Comparison of ENCODE assay signal across 22 cellular contexts in the genomic region with DNA sequence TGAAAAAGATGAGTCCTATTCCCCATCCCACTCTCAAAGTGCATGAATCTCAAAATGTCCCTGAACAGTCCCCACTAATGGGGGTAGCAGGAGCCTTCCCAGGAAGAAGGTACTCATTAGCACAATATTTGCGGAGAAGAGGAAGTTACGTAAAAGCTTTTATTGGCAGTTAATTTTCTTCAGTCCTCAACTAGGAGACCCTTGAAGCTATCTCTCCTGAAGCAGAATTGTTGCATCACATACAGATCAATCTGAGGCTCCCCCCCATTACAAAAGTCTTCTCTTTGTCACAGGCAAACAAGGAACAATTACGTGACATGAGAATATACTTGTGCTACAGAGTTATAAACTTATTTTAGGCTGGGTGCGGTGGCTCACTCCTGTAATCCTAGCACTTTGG. TPM values are rescaled to one million over a fixed set of nuclear protein-coding genes. Genes with fewer than 3 reads are reported as not detected.
A peak's percentile ranks its signal among the peaks of the same experiment; 100 is the strongest.
DNase-seq lines count a peak whose midpoint lies in the region; ATAC-seq and TF ChIP-seq lines count a peak whose summit lies in the region.
"Had no signal": no experiment of that assay in that cellular context is flagged by ENCODE, and none has a peak within 500 bp of the region (broad histone marks: within the 10 kb centered on the region; RNA-seq: fewer than 3 reads in every experiment).

No MANE protein-coding gene starts in this region.

- peak overlapping the region; percentile 70 for H3K27ac Mint-ChIP-seq in activated naive CD4-positive, alpha-beta T cell treated with anti-CD3 and anti-CD28 coated beads, Interleukin-2, amount 10 ng/mL, durations not matched to agents 7 days and 5 days
- H3K27ac Mint-ChIP-seq in activated CD8-positive, alpha-beta T cell treated with anti-CD3 and anti-CD28 coated beads, Interleukin-2, amount 10 ng/mL, durations not matched to agents 7 days and 5 days = peak overlapping the region; percentile 67
- H3K27ac Mint-ChIP-seq in stimulated activated effector memory CD8-positive, alpha-beta T cell treated with anti-CD3 and anti-CD28 coated beads, Interleukin-12 subunit alpha, Interleukin-12 subunit beta, amount 100 ng/mL, for 72 hours = peak overlapping the region; percentile 91
- H3K27ac Mint-ChIP-seq: dendritic cell treated with granulocyte-macrophage colony-stimulating factor and Interleukin-4, amounts not matched to agents 40 ng/mL and 50 ng/mL, for 4 days had no signal

- peak overlapping the region in 1 of 2 donors; percentile 74 for H3K27ac ChIP-seq in left lung
- H3K27ac ChIP-seq: adrenal gland, right atrium auricular region, thoracic aorta had no signal

- no peaks in the 10 kb centered on the region for H3K9me3 ChIP-seq in left lung
- H3K9me3 ChIP-seq: adrenal gland, Caco-2, lower lobe of right lung, right atrium auricular region, thoracic aorta had no signal

- no peaks in the 10 kb centered on the region for H3K36me3 ChIP-seq in left lung
- H3K36me3 ChIP-seq: adrenal gland, lower lobe of right lung, right atrium auricular region, thoracic aorta had no signal

- TF ChIP-seq CTCF in left lung (IDR thresholded peaks at IDR 0.05) = no peak

- no peaks in the 10 kb centered on the region for H3K27me3 Mint-ChIP-seq in activated naive CD4-positive, alpha-beta T cell treated with anti-CD3 and anti-CD28 coated beads, Interleukin-2, amount 10 ng/mL, durations not matched to agents 7 days and 5 days
- no peaks in the 10 kb centered on the region for H3K27me3 Mint-ChIP-seq in activated CD8-positive, alpha-beta T cell treated with anti-CD3 and anti-CD28 coated beads, Interleukin-2, amount 10 ng/mL, durations not matched to agents 7 days and 5 days (ENCODE audit: low read depth)
- H3K27me3 Mint-ChIP-seq: dendritic cell treated with granulocyte-macrophage colony-stimulating factor and Interleukin-4, amounts not matched to agents 40 ng/mL and 50 ng/mL, for 4 days had no signal

- peaks cover 0 to 40% of the 10 kb centered on the region in 2 donors for H3K4me1 ChIP-seq in left lung
- H3K4me1 ChIP-seq: adrenal gland, right atrium auricular region had no signal

- ATAC-seq in activated CD8-positive, alpha-beta T cell treated with anti-CD3 and anti-CD28 coated beads, Interleukin-2, amount 10 ng/mL, durations not matched to agents 7 days and 5 days = no peak
- no peak for ATAC-seq in stimulated activated effector memory CD8-positive, alpha-beta T cell treated with anti-CD3 and anti-CD28 coated beads, Interleukin-12 subunit alpha, Interleukin-12 subunit beta, amount 100 ng/mL, for 72 hours
- no peak for ATAC-seq in left lung
- ATAC-seq: K562, lower lobe of right lung had no signal

- no peaks in the 10 kb centered on the region for H3K9me3 Mint-ChIP-seq in activated naive CD4-positive, alpha-beta T cell treated with anti-CD3 and anti-CD28 coated beads, Interleukin-2, amount 10 ng/mL, durations not matched to agents 7 days and 5 days
- H3K9me3 Mint-ChIP-seq in activated CD8-positive, alpha-beta T cell treated with anti-CD3 and anti-CD28 coated beads, Interleukin-2, amount 10 ng/mL, durations not matched to agents 7 days and 5 days (ENCODE audit: insufficient read depth) = no peaks in the 10 kb centered on the region
- no peaks in the 10 kb centered on the region for H3K9me3 Mint-ChIP-seq in stimulated activated effector memory CD8-positive, alpha-beta T cell treated with anti-CD3 and anti-CD28 coated beads, Interleukin-12 subunit alpha, Interleukin-12 subunit beta, amount 100 ng/mL, for 72 hours
- H3K9me3 Mint-ChIP-seq: dendritic cell treated with granulocyte-macrophage colony-stimulating factor and Interleukin-4, amounts not matched to agents 40 ng/mL and 50 ng/mL, for 4 days had no signal

- H3K4me3 ChIP-seq in left lung = no peak overlapping the region
- H3K4me3 ChIP-seq: adrenal gland, K562, lower lobe of right lung, right atrium auricular region, thoracic aorta had no signal

- intact Hi-C loops in left lung (cut with DNase I) = no loop called here

- H3K36me3 Mint-ChIP-seq in activated naive CD4-positive, alpha-beta T cell treated with anti-CD3 and anti-CD28 coated beads, Interleukin-2, amount 10 ng/mL, durations not matched to agents 7 days and 5 days = peaks cover 84% of the 10 kb centered on the region
- H3K36me3 Mint-ChIP-seq in activated CD8-positive, alpha-beta T cell treated with anti-CD3 and anti-CD28 coated beads, Interleukin-2, amount 10 ng/mL, durations not matched to agents 7 days and 5 days (ENCODE audit: low read depth) = peaks cover 88% of the 10 kb centered on the region
- peaks cover 83% of the 10 kb centered on the region for H3K36me3 Mint-ChIP-seq in stimulated activated effector memory CD8-positive, alpha-beta T cell treated with anti-CD3 and anti-CD28 coated beads, Interleukin-12 subunit alpha, Interleukin-12 subunit beta, amount 100 ng/mL, for 72 hours

- no peaks in the 10 kb centered on the region for H3K27me3 ChIP-seq in left lung
- H3K27me3 ChIP-seq: right atrium auricular region had no signal

- no peak for DNase-seq in activated naive CD4-positive, alpha-beta T cell treated with anti-CD3 and anti-CD28 coated beads, Interleukin-2, amount 10 ng/mL, durations not matched to agents 7 days and 5 days
- DNase-seq in activated naive CD4-positive, alpha-beta T cell treated with anti-CD3 and anti-CD28 coated beads, Interleukin-2, amount 50 U/mL, for 16 hours = no peak
- DNase-seq in MV-4-11 (lab: John Stamatoyannopoulos, UW) (peak; percentile 31), left lung (no peak), SW480 (ENCODE audit: low spot score) (no peak), DMS114 treated with DMSO at 0.1 percent for 48 hours (lab: John Stamatoyannopoulos, UW; ENCODE audit: unreplicated experiment) (no peak)
- no peak for DNase-seq in activated CD8-positive, alpha-beta T cell treated with anti-CD3 and anti-CD28 coated beads, Interleukin-2, amount 10 ng/mL, durations not matched to agents 7 days and 5 days
- DNase-seq in stimulated activated effector memory CD8-positive, alpha-beta T cell treated with anti-CD3 and anti-CD28 coated beads, Interleukin-12 subunit alpha, Interleukin-12 subunit beta, amount 100 ng/mL, for 72 hours (ENCODE audit: low spot score in 2 of 2) = no peak
- DNase-seq: activated T-cell treated with anti-CD3 and anti-CD28 coated beads, Interleukin-2, amount 50 U/mL, for 1 hour; adrenal gland; Caco-2; EL; lower lobe of right lung; NCI-H1105 treated with DMSO at 0.1 percent for 48 hours; NCI-H2171 treated with DMSO at 0.1 percent for 48 hours; NCI-H69; SHP77 treated with DMSO at 0.1 percent for 48 hours had no signal

- CTCF ChIA-PET in activated naive CD4-positive, alpha-beta T cell treated with anti-CD3 and anti-CD28 coated beads, Interleukin-2, amount 10 ng/mL, durations not matched to agents 7 days and 5 days (lab: Charles Lee) = interaction anchor here (1.1 to 5.0 kb wide), 2 partner anchors 12 to 17 kb away, joined by 3 to 26 read pairs; no protein-coding TSS in a partner anchor
- CTCF ChIA-PET in activated CD8-positive, alpha-beta T cell treated with anti-CD3 and anti-CD28 coated beads, Interleukin-2, amount 10 ng/mL, durations not matched to agents 7 days and 5 days (lab: Charles Lee) = interaction anchor here (0.7 to 5.9 kb wide), 4 partner anchors 12 to 210 kb away, joined by 3 to 31 read pairs (median 6); partner anchors contain the start of gene SLFN12L

- H3K4me1 Mint-ChIP-seq in activated naive CD4-positive, alpha-beta T cell treated with anti-CD3 and anti-CD28 coated beads, Interleukin-2, amount 10 ng/mL, durations not matched to agents 7 days and 5 days = peaks cover 98% of the 10 kb centered on the region
- H3K4me1 Mint-ChIP-seq in activated CD8-positive, alpha-beta T cell treated with anti-CD3 and anti-CD28 coated beads, Interleukin-2, amount 10 ng/mL, durations not matched to agents 7 days and 5 days (ENCODE audit: low read depth) = peaks cover 94% of the 10 kb centered on the region
- peaks cover 100% of the 10 kb centered on the region for H3K4me1 Mint-ChIP-seq in stimulated activated effector memory CD8-positive, alpha-beta T cell treated with anti-CD3 and anti-CD28 coated beads, Interleukin-12 subunit alpha, Interleukin-12 subunit beta, amount 100 ng/mL, for 72 hours

- H3K4me3 Mint-ChIP-seq in activated naive CD4-positive, alpha-beta T cell treated with anti-CD3 and anti-CD28 coated beads, Interleukin-2, amount 10 ng/mL, durations not matched to agents 7 days and 5 days = no peak overlapping the region
- H3K4me3 Mint-ChIP-seq in activated CD8-positive, alpha-beta T cell treated with anti-CD3 and anti-CD28 coated beads, Interleukin-2, amount 10 ng/mL, durations not matched to agents 7 days and 5 days = peak overlapping the region; percentile 22
- H3K4me3 Mint-ChIP-seq in stimulated activated effector memory CD8-positive, alpha-beta T cell treated with anti-CD3 and anti-CD28 coated beads, Interleukin-12 subunit alpha, Interleukin-12 subunit beta, amount 100 ng/mL, for 72 hours = peak overlapping the region; percentile 70
- H3K4me3 Mint-ChIP-seq: dendritic cell treated with granulocyte-macrophage colony-stimulating factor and Interleukin-4, amounts not matched to agents 40 ng/mL and 50 ng/mL, for 4 days had no signal

- POLR2A ChIA-PET in activated CD8-positive, alpha-beta T cell treated with anti-CD3 and anti-CD28 coated beads, Interleukin-2, amount 10 ng/mL, durations not matched to agents 7 days and 5 days (lab: Charles Lee) = interaction anchor here (1.2 to 3.3 kb wide), 3 partner anchors 11 to 210 kb away, joined by 3 to 20 read pairs (median 20); partner anchors contain the start of gene SLFN12L

RNA-seq across cellular contexts. Expression of gene SLFN12L, which starts 14.2 kb away (rescaled TPM):
- total RNA-seq in activated CD8-positive, alpha-beta T cell treated with anti-CD3 and anti-CD28 coated beads, Interleukin-2, amount 10 ng/mL, durations not matched to agents 7 days and 5 days = 100 to 1,000 TPM; 115 to 123 TPM
- 1 to 10 TPM; 2.1 to 4.0 TPM for total RNA-seq in left lung
- total RNA-seq: Caco-2, fibroblast of villous mesenchyme had no signal

RNA-seq across cellular contexts. Expression of gene SLFN14, which starts 37.3 kb away (rescaled TPM):
- total RNA-seq in activated CD8-positive, alpha-beta T cell treated with anti-CD3 and anti-CD28 coated beads, Interleukin-2, amount 10 ng/mL, durations not matched to agents 7 days and 5 days = not detected
- under 1 TPM; 0.21 to 0.26 TPM for total RNA-seq in left lung
- total RNA-seq: adrenal gland, Caco-2, fibroblast of villous mesenchyme, right atrium auricular region, thoracic aorta had no signal

RNA-seq across cellular contexts. Expression of gene PEX12, which starts 55.1 kb away (rescaled TPM):
- total RNA-seq in activated CD8-positive, alpha-beta T cell treated with anti-CD3 and anti-CD28 coated beads, Interleukin-2, amount 10 ng/mL, durations not matched to agents 7 days and 5 days = 1 to 10 TPM; 4.0 to 4.1 TPM
- total RNA-seq in left lung = 1 to 10 TPM; 5.9 to 6.4 TPM

Comparison
In these comparisons a context has a peak if more than half of its experiments do, and no peak if none do; other contexts are left out.
1. RNA of gene SLFN12L, which starts 14.2 kb away (total RNA-seq): 115 to 123 TPM in activated CD8-positive, alpha-beta T cell treated with anti-CD3 and anti-CD28 coated beads, Interleukin-2, amount 10 ng/mL, durations not matched to agents 7 days and 5 days; 2.1 to 4.0 TPM in left lung; every median in the first group is over 10 times any median in the second.
2. Peak in every context shown above with its lines, with median percentiles within 50 percentile points of each other: H3K27ac Mint-ChIP-seq.